21 cellular contexts compared by ENCODE assay signal in the genomic region with DNA sequence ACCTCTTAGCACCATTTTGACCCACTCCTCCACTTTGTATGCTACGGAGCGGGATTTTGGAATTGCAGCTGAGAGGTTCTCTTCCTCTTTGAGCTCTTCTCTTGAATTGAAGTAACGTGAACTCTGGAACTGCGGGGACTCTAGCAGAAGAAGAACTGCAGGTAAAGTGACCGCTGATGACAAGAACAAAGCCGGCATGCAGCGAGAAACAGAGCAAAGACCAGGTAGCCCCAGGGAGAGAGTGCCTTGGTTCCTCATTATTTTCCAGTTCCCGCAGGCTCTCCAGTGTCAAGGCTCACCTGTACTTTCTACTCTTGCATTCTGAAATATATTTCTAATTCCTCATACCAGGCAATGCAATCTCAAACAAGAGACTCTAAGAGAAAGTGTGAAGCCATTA.
DNase-seq lines count a peak whose midpoint lies in the region; ATAC-seq, FAIRE-seq and TF ChIP-seq lines count a peak whose summit lies in the region.
"Had no signal": no experiment of that assay in that cellular context is flagged by ENCODE, and none has a peak within 500 bp of the region (broad histone marks: within the 10 kb centered on the region; RNA-seq: fewer than 3 reads in every experiment).

No MANE protein-coding gene starts in this region.

- TF ChIP-seq POLR2A in HepG2 (IDR thresholded peaks at IDR 0.05; ENCODE audit: insufficient read depth in 1 of 2, low read depth in 2 of 2, low read length in 2 of 2) = no peak
- TF ChIP-seq POLR2A in right lobe of liver (IDR thresholded peaks at IDR 0.05) = no peak

- H3K27me3 Mint-ChIP-seq in H9 (ENCODE audit: low read depth) = no peaks in the 10 kb centered on the region
- H3K27me3 Mint-ChIP-seq: B cell; CD4-positive, alpha-beta T cell had no signal

- H3T11ph ChIP-seq in H9 (ENCODE audit: low read length) = no peak overlapping the region

- TF ChIP-seq EP300 in HepG2 (IDR thresholded peaks at IDR 0.05; ENCODE audit: low read depth in 2 of 2, low read length in 2 of 2) = no peak
- TF ChIP-seq EP300 in HepG2 (CRISPR knock-in tag; IDR thresholded peaks at IDR 0.05; ENCODE audit: borderline replicate concordance) = no peak

- peak overlapping the region; percentile 14 for H3K4me2 ChIP-seq in HepG2 (ENCODE audit: low read depth, low read length)
- no peak overlapping the region for H3K4me2 ChIP-seq in H9 (ENCODE audit: insufficient read depth, insufficient read length, low read length)
- H3K4me2 ChIP-seq: A549; BLaER1 treated with 17β-estradiol and CSF1 and Interleukin-3, amounts not matched to agents 10 nM and 100 nM had no signal

- POLR2A ChIA-PET in HepG2 (lab: Yijun Ruan, JAX) = no interaction called here

- H4K20me1 ChIP-seq in HepG2 (ENCODE audit: insufficient read depth, low read length) (no peaks in the 10 kb centered on the region), H9 (ENCODE audit: control insufficient read depth, insufficient read depth, insufficient read length) (no peaks in the 10 kb centered on the region)
- H4K20me1 ChIP-seq: BLaER1 treated with 17β-estradiol and CSF1 and Interleukin-3, amounts not matched to agents 10 nM and 100 nM had no signal

- no peak overlapping the region for H2AK5ac ChIP-seq in H9 (ENCODE audit: insufficient read length, low read length)

- H3K56ac ChIP-seq in H9 (ENCODE audit: insufficient read length, low read depth, low read length) = no peak overlapping the region

- H3K9ac ChIP-seq in HepG2 (ENCODE audit: insufficient read depth, low read depth, low read length) (no peak overlapping the region), H9 (ENCODE audit: extremely low read depth, insufficient read length, low read length) (no peak overlapping the region), kidney (ENCODE audit: low read length in 2 of 2) (no peak overlapping the region), colonic mucosa (ENCODE audit: low read depth in 2 of 2, low read length in 2 of 2) (no peak overlapping the region)
- H3K9ac ChIP-seq: BLaER1 treated with 17β-estradiol and CSF1 and Interleukin-3, amounts not matched to agents 10 nM and 100 nM had no signal

- TF ChIP-seq RAD21 in HepG2 (CRISPR knock-in tag; IDR thresholded peaks at IDR 0.05) = no peak

- BruUV-seq in HepG2 (replicated peaks; lab: Mats Ljungman, UMichigan) = no TSS peak

- in situ Hi-C loops in HepG2 (cut with HindIII; ENCODE audit: extremely low pct_ligation_motif_present, low pct_unique_long_range_greater_than_20kb) = loop anchor here (25.0 kb wide), 1 partner anchor 1396 kb away; no protein-coding TSS in a partner anchor

- no peak overlapping the region for H3K23ac ChIP-seq in H9 (ENCODE audit: insufficient read length, low read depth, low read length)

- H3K36me3 ChIP-seq in HepG2 (replicated peaks in 1 of 2; ENCODE audit: control insufficient read depth in 1 of 2, insufficient read depth in 2 of 2, low read length in 2 of 2) = no peaks in the 10 kb centered on the region
- no peaks in the 10 kb centered on the region for H3K36me3 ChIP-seq in right lobe of liver
- no peaks in the 10 kb centered on the region for H3K36me3 ChIP-seq in kidney (ENCODE audit: control insufficient read depth in 1 of 2, insufficient read depth in 2 of 2, low read length in 2 of 2)
- no peaks in the 10 kb centered on the region for H3K36me3 ChIP-seq in colonic mucosa
- H3K36me3 ChIP-seq: BLaER1 treated with 17β-estradiol and CSF1 and Interleukin-3, amounts not matched to agents 10 nM and 100 nM had no signal

- H2BK12ac ChIP-seq in H9 (ENCODE audit: insufficient read length, low read depth, low read length) = no peak overlapping the region

- H2BK20ac ChIP-seq in H9 (ENCODE audit: low read depth, low read length, poor library complexity, severe bottlenecking) = no peak overlapping the region

- no peak overlapping the region for H3K27ac Mint-ChIP-seq in H9
- H3K27ac Mint-ChIP-seq: B cell; CD4-positive, alpha-beta T cell; CD8-positive, alpha-beta T cell had no signal

- no peak overlapping the region for H2AFZ ChIP-seq in HepG2 (ENCODE audit: low read length)
- H2AFZ ChIP-seq in H9 (ENCODE audit: low read length) = peak overlapping the region; percentile 32

- H3K4ac ChIP-seq in H9 (ENCODE audit: low read depth, low read length) = no peak overlapping the region

- H3K14ac ChIP-seq in H9 (ENCODE audit: insufficient read depth, low read length) = no peak overlapping the region

- ATAC-seq in HepG2 (peak; percentile 51), right lobe of liver (no peak), GM21515 (IDR thresholded peaks at IDR 0.05; ENCODE audit: unreplicated experiment) (no peak)
- ATAC-seq: A549; CD8-positive, alpha-beta T cell had no signal

- no peaks in the 10 kb centered on the region for H3K23me2 ChIP-seq in H9 (ENCODE audit: insufficient read length, low read depth, low read length, poor library complexity, severe bottlenecking)

- peaks cover 0 to 2% of the 10 kb centered on the region in 2 experiments; a peak in 1 of 4 replicates for H3K4me1 Mint-ChIP-seq in H9
- H3K4me1 Mint-ChIP-seq: B cell had no signal

- H4K91ac ChIP-seq in H9 (ENCODE audit: insufficient read length, low read depth, low read length) = no peak overlapping the region

- H3K4me1 ChIP-seq in HepG2 (ENCODE audit: insufficient read depth, low read length) = 0 out of 2 replicates have a peak, but pooled peaks cover 13% of the 10 kb centered on the region
- no peaks in the 10 kb centered on the region for H3K4me1 ChIP-seq in right lobe of liver
- no peaks in the 10 kb centered on the region for H3K4me1 ChIP-seq in H9 (ENCODE audit: insufficient read depth, low read length)
- H3K4me1 ChIP-seq in kidney (ENCODE audit: control insufficient read depth in 1 of 2, insufficient read depth in 1 of 2, low read depth in 1 of 2, low read length in 2 of 2) = no peaks in the 10 kb centered on the region
- no peaks in the 10 kb centered on the region for H3K4me1 ChIP-seq in colonic mucosa
- H3K4me1 ChIP-seq: A549; BLaER1 treated with 17β-estradiol and CSF1 and Interleukin-3, amounts not matched to agents 10 nM and 100 nM; Caco-2 had no signal

- H3K79me1 ChIP-seq in H9 (ENCODE audit: insufficient read depth, low read depth, low read length, poor library complexity, severe bottlenecking) = no peaks in the 10 kb centered on the region

- WGBS in HepG2 (ENCODE audit: low lambda C conversion rate) = 3% methylated on average over 8 of the region's 8 CpGs
- WGBS in right lobe of liver (ENCODE audit: insufficient coverage, low coverage, low lambda C conversion rate, missing lambda C conversion rate) = 66% methylated on average over 7 of the region's 8 CpGs
- no CpG with 5 or more reads among the region's 8 CpGs for WGBS in H9 (ENCODE audit: extremely low coverage, insufficient read length, low lambda C conversion rate)

- CTCF ChIA-PET in HepG2 (lab: Yijun Ruan, JAX; ENCODE audit: low intra/inter-chr PET ratio, low total read pairs) = no interaction called here

- no peak overlapping the region for H4K8ac ChIP-seq in H9 (replicated peaks; ENCODE audit: insufficient read length, low read depth, low read length)

- FAIRE-seq in HepG2 (lab: Jason Lieb, UNC) (no peak), kidney (lab: Jason Lieb, UNC) (no peak)
- FAIRE-seq: A549, D721Med, GM12891, GM19239 had no signal

- TF ChIP-seq CTCF in HepG2 (CRISPR knock-in tag; IDR thresholded peaks at IDR 0.05) = no peak
- no peak for TF ChIP-seq CTCF in right lobe of liver (IDR thresholded peaks at IDR 0.05)
- no peak for TF ChIP-seq CTCF in H9 (conservative IDR thresholded peaks at IDR 0.05)
- TF ChIP-seq CTCF in kidney (IDR thresholded peaks at IDR 0.05; ENCODE audit: borderline replicate concordance, extremely low read depth, insufficient read depth) = no peak
- no peak for TF ChIP-seq CTCF in colonic mucosa (IDR thresholded peaks at IDR 0.05)

- H3K79me2 ChIP-seq in HepG2 (ENCODE audit: insufficient read depth, low read length) = no peaks in the 10 kb centered on the region
- H3K79me2 ChIP-seq in H9 (ENCODE audit: insufficient read depth, low read length) = no peaks in the 10 kb centered on the region

- H2BK5ac ChIP-seq in H9 (ENCODE audit: insufficient read length, low read length) = no peak overlapping the region

- intact Hi-C loops in HepG2 (cut with micrococcal nuclease; ENCODE audit: unreplicated experiment) = loop anchor here (5.0 kb wide), 2 partner anchors 266 to 1396 kb away; no protein-coding TSS in a partner anchor
- intact Hi-C loops in right lobe of liver (cut with DNase I) = no loop called here
- intact Hi-C loops in kidney (cut with DNase I) = no loop called here
- intact Hi-C loops in colonic mucosa (cut with DNase I) = no loop called here

- H3K27me3 ChIP-seq in HepG2 (ENCODE audit: control insufficient read depth in 1 of 2, insufficient read depth in 2 of 2, low read length in 2 of 2) = no peaks in the 10 kb centered on the region; a peak in 1 of 5 replicates
- H3K27me3 ChIP-seq in right lobe of liver = no peaks in the 10 kb centered on the region
- no peaks in the 10 kb centered on the region for H3K27me3 ChIP-seq in H9 (ENCODE audit: insufficient read depth, low read length)
- H3K27me3 ChIP-seq in colonic mucosa = no peaks in the 10 kb centered on the region
- H3K27me3 ChIP-seq: BLaER1 treated with 17β-estradiol and CSF1 and Interleukin-3, amounts not matched to agents 10 nM and 100 nM had no signal

- H3K4me3 ChIP-seq in HepG2 (replicated peaks in 1 of 3; ENCODE audit: insufficient read depth in 1 of 3, low read depth in 2 of 3, low read length in 3 of 3) = no peak overlapping the region
- H3K4me3 ChIP-seq in right lobe of liver = no peak overlapping the region
- H3K4me3 ChIP-seq in kidney (ENCODE audit: low read length in 2 of 2) = peak overlapping the region; percentile 16 to 29
- H3K4me3 ChIP-seq in colonic mucosa = no peak overlapping the region
- H3K4me3 ChIP-seq: A549; BLaER1 treated with 17β-estradiol and CSF1 and Interleukin-3, amounts not matched to agents 10 nM and 100 nM had no signal

- H2BK120ac ChIP-seq in H9 (ENCODE audit: low read depth, low read length, poor library complexity, severe bottlenecking) = no peak overlapping the region

- DNase-seq in HepG2 (ENCODE audit: low spot score) (no peak), right lobe of liver (no peak), H9 (no peak), kidney (no peak), colonic mucosa (no peak)
- DNase-seq: AML-193; Caco-2; Calu3; CD4-positive, alpha-beta T cell; CD8-positive, alpha-beta T cell; DMS79 treated with DMSO at 0.1 percent for 48 hours; GDM1 had no signal

- H3K36me3 Mint-ChIP-seq in H9 (ENCODE audit: insufficient read depth in 1 of 3, low read depth in 3 of 3) = peaks cover 0 to 9% (median 3%) of the 10 kb centered on the region in 3 experiments; a peak in 5 of 7 replicates
- H3K36me3 Mint-ChIP-seq: CD8-positive, alpha-beta T cell had no signal

- no peak overlapping the region for H3K18ac ChIP-seq in H9 (ENCODE audit: insufficient read length, low read depth, low read length)

- no peak overlapping the region for H4K5ac ChIP-seq in H9 (ENCODE audit: insufficient read length, low read depth, low read length)

- H3K9me3 Mint-ChIP-seq in H9 = peaks cover 5 to 12% of the 10 kb centered on the region in 2 experiments; a peak in 4 of 5 replicates
- H3K9me3 Mint-ChIP-seq: CD4-positive, alpha-beta T cell had no signal

- H2BK15ac ChIP-seq in H9 (ENCODE audit: low read depth, low read length) = no peak overlapping the region

- H3K9me3 ChIP-seq in HepG2 (ENCODE audit: low read length) (no peaks in the 10 kb centered on the region), right lobe of liver (no peaks in the 10 kb centered on the region), H9 (ENCODE audit: control insufficient read depth, low read depth, low read length) (no peaks in the 10 kb centered on the region), kidney (ENCODE audit: control insufficient read depth in 1 of 2, low read length in 2 of 2) (no peaks in the 10 kb centered on the region), colonic mucosa (no peaks in the 10 kb centered on the region)
- H3K9me3 ChIP-seq: A549, Caco-2 had no signal

- no peak overlapping the region for H3K4me3 Mint-ChIP-seq in H9
- H3K4me3 Mint-ChIP-seq: B cell; CD4-positive, alpha-beta T cell; CD8-positive, alpha-beta T cell had no signal

- H3K27ac ChIP-seq in HepG2 (ENCODE audit: extremely low read length, insufficient read depth, low read length) = no peak overlapping the region
- no peak overlapping the region for H3K27ac ChIP-seq in right lobe of liver
- H3K27ac ChIP-seq in H9 (ENCODE audit: insufficient read length, low read depth, low read length) = no peak overlapping the region
- H3K27ac ChIP-seq in kidney (ENCODE audit: low read depth in 2 of 2, low read length in 2 of 2) = no peak overlapping the region
- H3K27ac ChIP-seq in colonic mucosa = no peak overlapping the region
- H3K27ac ChIP-seq: 22Rv1; A549; BLaER1 treated with 17β-estradiol and CSF1 and Interleukin-3, amounts not matched to agents 10 nM and 100 nM; C4-2B had no signal

Comparison
In these comparisons a context has a peak if more than half of its experiments do, and no peak if none do; other contexts are left out.
1. H3K4me3 ChIP-seq: peak in kidney (2 of 2); none in HepG2 (0 of 3), right lobe of liver (0 of 3) and colonic mucosa (single experiment).